8 cellular contexts compared by ENCODE assay signal in the genomic region with DNA sequence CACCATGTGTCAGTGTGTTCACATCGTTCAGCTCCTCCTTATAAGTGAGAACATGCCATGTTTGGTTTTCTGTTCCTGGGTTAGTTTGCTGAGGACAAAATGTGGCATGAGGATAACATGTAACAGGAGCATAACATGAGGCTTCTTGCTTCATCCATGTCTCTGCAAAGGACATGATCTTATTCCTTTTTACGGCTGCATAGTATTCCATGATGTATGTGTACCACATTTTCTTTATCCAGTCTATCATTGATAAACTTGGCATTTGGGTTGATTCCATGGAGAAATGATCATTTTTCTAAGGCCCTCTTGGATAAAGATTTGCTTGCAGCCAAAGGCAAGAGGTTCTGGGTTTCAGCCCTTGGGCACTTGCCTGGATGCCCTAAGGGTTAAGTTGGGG.
"Had no signal": no experiment of that assay in that cellular context is flagged by ENCODE, and none has a peak within 500 bp of the region (broad histone marks: within the 10 kb centered on the region; RNA-seq: fewer than 3 reads in every experiment).

No MANE protein-coding gene starts in this region.

- H3K27ac ChIP-seq: HL-60, KMS-11 had no signal

- H3K4me3 ChIP-seq: GM23338 had no signal

- DNase-seq: H9, HCEC 1CT, HFFc6, KBM-7 had no signal

- H3K27ac Mint-ChIP-seq: GM23338, H9, HFFc6 had no signal

- H3K9ac ChIP-seq: KMS-11 had no signal

- ATAC-seq: GM23338, HepG2 had no signal

- H3K4me2 ChIP-seq: GM23338, KMS-11 had no signal

- H2AFZ ChIP-seq: GM23338 had no signal

- H3K9me3 Mint-ChIP-seq: H9, HFFc6 had no signal

- H3K4me3 Mint-ChIP-seq: GM23338, H9, HFFc6 had no signal
